Comparison of ENCODE assay signal across 33 cellular contexts in genomic region chr2:108691447-108691846, GRCh38.
"Had no signal": no experiment of that assay in that cellular context is flagged by ENCODE, and none has a peak within 500 bp of the region (broad histone marks: within the 10 kb centered on the region; RNA-seq: fewer than 3 reads in every experiment).

No MANE protein-coding gene starts in this region.

- H3K9me3 ChIP-seq: adrenal gland, body of pancreas, breast epithelium had no signal

- H3K36me3 ChIP-seq: adrenal gland, brain microvascular endothelial cell, breast epithelium had no signal

- DNase-seq: activated B cell treated with CpG ODN at 0.5 μM for 24 hours; activated CD4-positive, alpha-beta memory T cell treated with anti-CD3 and anti-CD28 coated beads for 36 hours; activated CD4-positive, alpha-beta T cell treated with anti-CD3 and anti-CD28 coated beads for 4 hours; activated CD4-positive, alpha-beta T cell treated with anti-CD3 and anti-CD28 coated beads, Interleukin-2, amount 10 ng/mL, durations not matched to agents 24 days and 14 days; activated CD4-positive, alpha-beta T cell treated with anti-CD3 and anti-CD28 coated beads, Interleukin-2, amount 50 U/mL, for 1 hour; activated CD4-positive, alpha-beta T cell treated with anti-CD3 and anti-CD28 coated beads, Interleukin-2, amount 50 U/mL, for 4 hours; activated CD4-positive, CD25-positive, alpha-beta regulatory T cell treated with anti-CD3 and anti-CD28 coated beads, Interleukin-2, amount 50 U/mL, for 72 hours; activated CD8-positive, alpha-beta memory T cell treated with anti-CD3 and anti-CD28 coated beads, Interleukin-2, amount 50 U/mL, for 4 hours; activated CD8-positive, alpha-beta T cell treated with anti-CD3 and anti-CD28 coated beads for 36 hours; activated effector memory CD4-positive, alpha-beta T cell treated with anti-CD3 and anti-CD28 coated beads, Interleukin-2, amount 50 U/mL, for 16 hours; activated gamma-delta T cell treated with Interleukin-2 at 50 U/mL for 16 hours; activated naive CD4-positive, alpha-beta T cell; activated naive CD4-positive, alpha-beta T cell treated with anti-CD3 and anti-CD28 coated beads for 36 hours; activated naive CD4-positive, alpha-beta T cell treated with anti-CD3 and anti-CD28 coated beads, Interleukin-2, amount 50 U/mL, for 16 hours; activated naive CD8-positive, alpha-beta T cell treated with anti-CD3 and anti-CD28 coated beads for 36 hours; activated T-cell treated with anti-CD3 and anti-CD28 coated beads for 4 hours; activated T-cell treated with anti-CD3 and anti-CD28 coated beads, Interleukin-2, amount 50 U/mL, for 1 hour; activated T-cell treated with anti-CD3 and anti-CD28 coated beads, Interleukin-2, amount 50 U/mL, for 4 hours; activated T-cell treated with anti-CD3 and anti-CD28 coated beads, Interleukin-2, amount 50 U/mL, for 72 hours; adrenal gland; amniotic stem cell; aorta; body of pancreas; brain microvascular endothelial cell; central memory CD4-positive, alpha-beta T cell; T-helper 1 cell; T-helper 2 cell; T-helper 9 cell had no signal

- ATAC-seq: activated CD8-positive, alpha-beta T cell treated with anti-CD3 and anti-CD28 coated beads for 36 hours; activated naive CD4-positive, alpha-beta T cell treated with anti-CD3 and anti-CD28 coated beads, Interleukin-2, amount 50 U/mL, for 72 hours; activated T-cell treated with anti-CD3 and anti-CD28 coated beads, Interleukin-2, amount 50 U/mL, for 4 hours; activated T-cell treated with anti-CD3 and anti-CD28 coated beads, Interleukin-2, amount 50 U/mL, for 72 hours; activated T-helper 17 cell treated with anti-CD3 and anti-CD28 coated beads, Interleukin-2, amount 50 U/mL, for 72 hours; body of pancreas had no signal

- H3K27me3 ChIP-seq: adrenal gland, body of pancreas, brain microvascular endothelial cell, breast epithelium had no signal

- H3K4me1 ChIP-seq: adrenal gland, body of pancreas, breast epithelium had no signal

- FAIRE-seq: astrocyte, TTC549 had no signal

- H3K4me3 ChIP-seq: adrenal gland, body of pancreas, breast epithelium had no signal

- H3K27ac ChIP-seq: adrenal gland, body of pancreas, brain microvascular endothelial cell, breast epithelium had no signal
